Comparison of ENCODE assay signal across 28 cellular contexts in genomic region chr5:123012321-123012720, GRCh38. TPM values are rescaled to one million over a fixed set of nuclear protein-coding genes. Genes with fewer than 3 reads are reported as not detected.
DNase-seq lines count a peak whose midpoint lies in the region; ATAC-seq, FAIRE-seq and TF ChIP-seq lines count a peak whose summit lies in the region.
"Had no signal": no experiment of that assay in that cellular context is flagged by ENCODE, and none has a peak within 500 bp of the region (broad histone marks: within the 10 kb centered on the region; RNA-seq: fewer than 3 reads in every experiment).

No MANE protein-coding gene starts in this region.

- peaks cover 8% of the 10 kb centered on the region for H3K4me1 Mint-ChIP-seq in memory B cell
- H3K4me1 Mint-ChIP-seq: activated CD4-positive, alpha-beta T cell treated with anti-CD3 and anti-CD28 coated beads for 36 hours; activated T-helper 17 cell treated with anti-CD3 and anti-CD28 coated beads, Interleukin-2, amount 50 U/mL, for 72 hours; CD14-positive monocyte; nephron had no signal

- no peak overlapping the region for H3K27ac Mint-ChIP-seq in memory B cell
- H3K27ac Mint-ChIP-seq: activated CD4-positive, alpha-beta T cell treated with anti-CD3 and anti-CD28 coated beads for 36 hours; activated CD8-positive, alpha-beta T cell treated with anti-CD3 and anti-CD28 coated beads for 36 hours; activated naive CD4-positive, alpha-beta T cell treated with anti-CD3 and anti-CD28 coated beads, Interleukin-2, amount 50 U/mL, for 72 hours; activated T-helper 17 cell treated with anti-CD3 and anti-CD28 coated beads, Interleukin-2, amount 50 U/mL, for 72 hours; CD14-positive monocyte; nephron had no signal

- peaks cover 14% of the 10 kb centered on the region for H3K36me3 ChIP-seq in adipocyte (ENCODE audit: control insufficient read depth, insufficient read depth, low read length, severe bottlenecking)
- H3K36me3 ChIP-seq: breast epithelium had no signal

- H3K9me3 ChIP-seq in adipocyte (ENCODE audit: control insufficient read depth, low read length): no peaks in the 10 kb centered on the region
- H3K9me3 ChIP-seq: breast epithelium, Caco-2, sigmoid colon had no signal

- no peak for DNase-seq in GM12891 (ENCODE audit: insufficient read length, low spot score)
- peak; percentile 30 to 80 for DNase-seq in NOMO-1 (lab: John Stamatoyannopoulos, UW; ENCODE audit: unreplicated experiment in 2 of 2)
- DNase-seq in adipocyte (ENCODE audit: low read depth): peak; percentile 69
- no peak for DNase-seq in memory B cell (ENCODE audit: low spot score in 2 of 2)
- no peak for DNase-seq in DMS 273 treated with DMSO at 0.1 percent for 48 hours (lab: John Stamatoyannopoulos, UW)
- DNase-seq: activated CD4-positive, alpha-beta T cell treated with anti-CD3 and anti-CD28 coated beads for 36 hours; activated CD8-positive, alpha-beta T cell treated with anti-CD3 and anti-CD28 coated beads for 36 hours; anterior cingulate cortex; Caco-2; glutamatergic neuron; mammary epithelial cell; NCI-H748 treated with DMSO at 0.1 percent for 48 hours; OCI-M1; sigmoid colon; stimulated activated CD4-positive, alpha-beta T cell treated with anti-CD3 and anti-CD28 coated beads, Interleukin-12 subunit alpha, Interleukin-12 subunit beta, amount 100 ng/mL, for 4 hours; stimulated activated CD4-positive, alpha-beta T cell treated with anti-CD3 and anti-CD28 coated beads, Interleukin-2, amount 100 ng/mL, for 48 hours had no signal

- TF ChIP-seq POLR2A in GM12891 (IDR thresholded peaks at IDR 0.05; ENCODE audit: low read depth, low read length): no peak

- H3K4me3 ChIP-seq in adipocyte (ENCODE audit: low read length): no peak overlapping the region
- H3K4me3 ChIP-seq: breast epithelium, sigmoid colon, tibial nerve had no signal

- peaks cover 2% of the 10 kb centered on the region for H3K27me3 Mint-ChIP-seq in memory B cell
- H3K27me3 Mint-ChIP-seq: activated CD4-positive, alpha-beta T cell treated with anti-CD3 and anti-CD28 coated beads for 36 hours; activated CD8-positive, alpha-beta T cell treated with anti-CD3 and anti-CD28 coated beads for 36 hours; activated T-helper 17 cell treated with anti-CD3 and anti-CD28 coated beads, Interleukin-2, amount 50 U/mL, for 72 hours had no signal

- H3K9me3 Mint-ChIP-seq in memory B cell: peaks cover 2% of the 10 kb centered on the region
- H3K9me3 Mint-ChIP-seq: activated naive CD4-positive, alpha-beta T cell treated with anti-CD3 and anti-CD28 coated beads, Interleukin-2, amount 50 U/mL, for 72 hours had no signal

- no peak overlapping the region for H3K9ac ChIP-seq in adipocyte (ENCODE audit: low read length)
- H3K9ac ChIP-seq: KMS-11 had no signal

- FAIRE-seq in GM12891 (lab: Jason Lieb, UNC): no peak
- FAIRE-seq: endothelial cell of umbilical vein, G401.6, GM19239 had no signal

- ATAC-seq in memory B cell (ENCODE audit: low read depth): peak; percentile 67
- ATAC-seq in GM19351 (IDR thresholded peaks at IDR 0.05; ENCODE audit: unreplicated experiment): no peak
- ATAC-seq in HG02610 (IDR thresholded peaks at IDR 0.05; ENCODE audit: unreplicated experiment): no peak
- ATAC-seq: activated CD4-positive, alpha-beta T cell treated with anti-CD3 and anti-CD28 coated beads for 36 hours; activated CD8-positive, alpha-beta T cell treated with anti-CD3 and anti-CD28 coated beads for 36 hours; activated naive CD4-positive, alpha-beta T cell treated with anti-CD3 and anti-CD28 coated beads, Interleukin-2, amount 50 U/mL, for 72 hours; activated T-helper 17 cell treated with anti-CD3 and anti-CD28 coated beads, Interleukin-2, amount 50 U/mL, for 72 hours had no signal

- H3K4me3 Mint-ChIP-seq in memory B cell: no peak overlapping the region
- H3K4me3 Mint-ChIP-seq: activated CD4-positive, alpha-beta T cell treated with anti-CD3 and anti-CD28 coated beads for 36 hours; activated CD8-positive, alpha-beta T cell treated with anti-CD3 and anti-CD28 coated beads for 36 hours; activated T-helper 17 cell treated with anti-CD3 and anti-CD28 coated beads, Interleukin-2, amount 50 U/mL, for 72 hours; CD14-positive monocyte; nephron had no signal

- H3K27me3 ChIP-seq in adipocyte (replicated peaks; ENCODE audit: control insufficient read depth, insufficient read depth, low read length): no peaks in the 10 kb centered on the region
- H3K27me3 ChIP-seq: breast epithelium, sigmoid colon, tibial nerve had no signal

- H3K4me1 ChIP-seq in adipocyte (ENCODE audit: control insufficient read depth, insufficient read depth, low read length): no peaks in the 10 kb centered on the region
- H3K4me1 ChIP-seq: breast epithelium, Caco-2, sigmoid colon, tibial nerve had no signal

- H3K36me3 Mint-ChIP-seq in memory B cell: peaks cover 2% of the 10 kb centered on the region
- H3K36me3 Mint-ChIP-seq: activated naive CD4-positive, alpha-beta T cell treated with anti-CD3 and anti-CD28 coated beads, Interleukin-2, amount 50 U/mL, for 72 hours had no signal

TF ChIP-seq in GM12891, 5 proteins besides CTCF, POLR2A, EP300 and RAD21:
- TF ChIP-seq POU2F2 (IDR thresholded peaks at IDR 0.05; ENCODE audit: low read depth, low read length) (no peak), SPI1 (IDR thresholded peaks at IDR 0.05; ENCODE audit: low read depth, low read length) (peak; percentile 68), POLR2AphosphoS5 (IDR thresholded peaks at IDR 0.05; ENCODE audit: low read depth, low read length) (no peak), TAF1 (IDR thresholded peaks at IDR 0.05; ENCODE audit: low read depth, low read length) (no peak)

RNA-seq across cellular contexts. Expression of gene PPIC, which starts 24.2 kb away (rescaled TPM):
- polyA plus RNA-seq in GM12891 (2012; ENCODE audit: low read depth, missing spikeins): not detected
- polyA plus RNA-seq: CD14-positive monocyte had no signal

Comparison
In these comparisons a context has a peak if more than half of its experiments do, and no peak if none do; other contexts are left out.
1. DNase-seq: peak in NOMO-1 (2 of 2) and adipocyte (single experiment); none in GM12891 (single experiment), memory B cell (0 of 2) and DMS 273 treated with DMSO at 0.1 percent for 48 hours (single experiment).